ENCODE assay signal across 1 cellular context in the genomic region with DNA sequence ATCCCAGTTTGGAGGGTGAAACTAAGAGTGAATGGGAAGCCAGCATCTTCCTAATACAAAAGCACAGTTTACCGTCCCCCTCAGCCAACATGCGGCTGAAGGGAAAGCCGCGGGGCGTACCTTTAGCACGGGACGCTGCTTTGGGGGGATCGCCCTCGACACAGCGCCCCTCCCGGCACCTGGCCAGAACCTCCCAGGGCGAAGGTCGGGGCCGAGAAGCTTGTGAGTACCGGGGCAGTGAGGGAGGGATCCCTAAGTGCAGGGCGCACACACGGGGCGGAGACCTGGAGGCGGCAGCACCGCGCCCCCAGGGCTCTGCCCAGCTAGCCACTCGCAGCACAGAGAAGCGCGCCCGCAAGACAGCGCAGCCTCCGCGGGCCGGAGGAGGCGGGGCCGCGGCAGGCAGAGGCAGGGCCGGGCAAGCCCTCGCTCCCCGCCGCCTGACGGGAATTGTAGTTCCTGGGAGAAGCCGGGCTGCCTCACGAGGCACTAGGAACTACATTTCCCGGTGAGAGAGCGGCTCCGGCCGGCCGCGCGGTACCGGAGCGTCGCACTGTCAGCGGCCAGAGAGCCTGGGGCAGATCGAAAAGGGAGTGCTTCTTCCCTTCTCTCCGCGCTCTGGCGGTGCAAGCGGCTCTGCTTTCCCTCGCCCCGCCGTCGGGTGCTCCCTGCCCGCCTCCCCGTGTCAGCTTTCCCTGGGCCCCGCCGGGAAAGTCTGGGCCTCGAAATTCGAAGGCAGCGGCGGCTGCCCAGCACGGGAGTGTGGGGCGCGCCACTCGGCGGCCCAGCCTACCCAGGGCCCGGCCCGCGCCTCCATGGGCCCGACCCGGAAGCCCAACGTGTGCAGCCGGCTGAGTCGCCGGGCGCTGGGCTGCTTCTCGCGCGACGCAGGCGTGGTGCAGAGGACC.
A peak's percentile ranks its signal among the peaks of the same experiment; 100 is the strongest.
TF ChIP-seq lines count a peak whose summit lies in the region.

A gene with protein sequence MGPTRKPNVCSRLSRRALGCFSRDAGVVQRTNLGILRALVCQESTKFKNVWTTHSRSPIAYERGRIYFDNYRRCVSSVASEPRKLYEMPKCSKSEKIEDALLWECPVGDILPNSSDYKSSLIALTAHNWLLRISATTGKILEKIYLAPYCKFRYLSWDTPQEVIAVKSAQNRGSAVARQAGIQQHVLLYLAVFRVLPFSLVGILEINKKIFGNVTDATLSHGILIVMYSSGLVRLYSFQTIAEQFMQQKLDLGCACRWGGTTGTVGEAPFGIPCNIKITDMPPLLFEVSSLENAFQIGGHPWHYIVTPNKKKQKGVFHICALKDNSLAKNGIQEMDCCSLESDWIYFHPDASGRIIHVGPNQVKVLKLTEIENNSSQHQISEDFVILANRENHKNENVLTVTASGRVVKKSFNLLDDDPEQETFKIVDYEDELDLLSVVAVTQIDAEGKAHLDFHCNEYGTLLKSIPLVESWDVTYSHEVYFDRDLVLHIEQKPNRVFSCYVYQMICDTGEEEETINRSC (plus strand): TSS at position 464 of the 908 bp plus-strand sequence. CDS start 352 bp downstream, at position 816.
A gene with protein sequence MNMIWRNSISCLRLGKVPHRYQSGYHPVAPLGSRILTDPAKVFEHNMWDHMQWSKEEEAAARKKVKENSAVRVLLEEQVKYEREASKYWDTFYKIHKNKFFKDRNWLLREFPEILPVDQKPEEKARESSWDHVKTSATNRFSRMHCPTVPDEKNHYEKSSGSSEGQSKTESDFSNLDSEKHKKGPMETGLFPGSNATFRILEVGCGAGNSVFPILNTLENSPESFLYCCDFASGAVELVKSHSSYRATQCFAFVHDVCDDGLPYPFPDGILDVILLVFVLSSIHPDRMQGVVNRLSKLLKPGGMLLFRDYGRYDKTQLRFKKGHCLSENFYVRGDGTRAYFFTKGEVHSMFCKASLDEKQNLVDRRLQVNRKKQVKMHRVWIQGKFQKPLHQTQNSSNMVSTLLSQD (minus strand): TSS at position 228 of the 908 bp plus-strand sequence. CDS start 41,805 bp downstream, outside the sequence.

TF ChIP-seq in K562, 482 proteins besides CTCF, POLR2A, EP300 and RAD21 (continued from another document and continues in another):
- TF ChIP-seq MTA1 (IDR thresholded peaks at IDR 0.05; ENCODE audit: borderline replicate concordance) (peak; percentile 34; the same call in 1 of the 2 replicates), ZNF24 (IDR thresholded peaks at IDR 0.05) (peak; percentile 67), SOX6 (IDR thresholded peaks at IDR 0.05) (peak; percentile 62; the same call in 1 of the 2 replicates), NR4A1 (CRISPR knock-in tag; IDR thresholded peaks at IDR 0.05) (no peak), NR4A1 (tag; IDR thresholded peaks at IDR 0.05) (peak; percentile 89; the same call in 1 of the 2 replicates), EGR1 (conservative IDR thresholded peaks at IDR 0.05) (peak; percentile 77), XRCC5 (IDR thresholded peaks at IDR 0.05; ENCODE audit: low read depth, low read length) (peak; percentile 95), ZNF311 (CRISPR knock-in tag; IDR thresholded peaks at IDR 0.05) (0 out of 2 replicates have a peak, but pooled peaks have one; percentile 53), NFIX (CRISPR knock-in tag; IDR thresholded peaks at IDR 0.05; ENCODE audit: low read depth) (no peak), SIN3A (IDR thresholded peaks at IDR 0.05; ENCODE audit: borderline replicate concordance in 2 of 2, control insufficient read depth in 1 of 2, low read depth in 2 of 2, low read length in 2 of 2) (peak; percentile 64 to 77; a peak in 1 of 4 replicates), BHLHE40 (IDR thresholded peaks at IDR 0.05; ENCODE audit: low read length) (peak; percentile 85), SIX5 (IDR thresholded peaks at IDR 0.05; ENCODE audit: borderline replicate concordance in 1 of 2, insufficient read depth in 1 of 2, low read depth in 1 of 2, low read length in 2 of 2) (peak; percentile 82 to 87), TBL1XR1 (IDR thresholded peaks at IDR 0.05; ENCODE audit: low read length in 2 of 2) (peak; percentile 22 to 52; a peak in 1 of 4 replicates), SREBF1 (IDR thresholded peaks at IDR 0.05; ENCODE audit: borderline replicate concordance, low read depth, low read length) (peak; percentile 80; the same call in 1 of the 2 replicates), BRD4 (IDR thresholded peaks at IDR 0.05) (peak; percentile 69; the same call in 1 of the 2 replicates), ZFX (CRISPR knock-in tag; IDR thresholded peaks at IDR 0.05) (peak; percentile 100), ADNP (tag; IDR thresholded peaks at IDR 0.05) (no peak), ZNF764 (CRISPR knock-in tag; IDR thresholded peaks at IDR 0.05; ENCODE audit: low read depth) (no peak; the same call in 1 of the 2 replicates), ZKSCAN8 (CRISPR knock-in tag; IDR thresholded peaks at IDR 0.05) (no peak), HNRNPLL (IDR thresholded peaks at IDR 0.05; ENCODE audit: low read depth, low read length, poor library complexity, severe bottlenecking) (peak; percentile 90), KLF1 (tag; IDR thresholded peaks at IDR 0.05) (peak; percentile 24), HNRNPL (IDR thresholded peaks at IDR 0.05; ENCODE audit: low read depth, low read length) (peak; percentile 97), CXXC5 (CRISPR knock-in tag; IDR thresholded peaks at IDR 0.05) (peak; percentile 89), ZNF445 (CRISPR knock-in tag; IDR thresholded peaks at IDR 0.05; ENCODE audit: low read depth) (0 out of 2 replicates have a peak, but pooled peaks have one; percentile 65), ZNF174 (CRISPR knock-in tag; IDR thresholded peaks at IDR 0.05) (no peak), TCF3 (CRISPR knock-in tag; IDR thresholded peaks at IDR 0.05) (peak; percentile 44), NFYB (IDR thresholded peaks at IDR 0.05; ENCODE audit: extremely low read depth, insufficient read length) (peak; percentile 14), NONO (IDR thresholded peaks at IDR 0.05; ENCODE audit: low read depth in 2 of 2, low read length in 1 of 2) (peak; percentile 92 to 96)
- TF ChIP-seq, protein P1, sequence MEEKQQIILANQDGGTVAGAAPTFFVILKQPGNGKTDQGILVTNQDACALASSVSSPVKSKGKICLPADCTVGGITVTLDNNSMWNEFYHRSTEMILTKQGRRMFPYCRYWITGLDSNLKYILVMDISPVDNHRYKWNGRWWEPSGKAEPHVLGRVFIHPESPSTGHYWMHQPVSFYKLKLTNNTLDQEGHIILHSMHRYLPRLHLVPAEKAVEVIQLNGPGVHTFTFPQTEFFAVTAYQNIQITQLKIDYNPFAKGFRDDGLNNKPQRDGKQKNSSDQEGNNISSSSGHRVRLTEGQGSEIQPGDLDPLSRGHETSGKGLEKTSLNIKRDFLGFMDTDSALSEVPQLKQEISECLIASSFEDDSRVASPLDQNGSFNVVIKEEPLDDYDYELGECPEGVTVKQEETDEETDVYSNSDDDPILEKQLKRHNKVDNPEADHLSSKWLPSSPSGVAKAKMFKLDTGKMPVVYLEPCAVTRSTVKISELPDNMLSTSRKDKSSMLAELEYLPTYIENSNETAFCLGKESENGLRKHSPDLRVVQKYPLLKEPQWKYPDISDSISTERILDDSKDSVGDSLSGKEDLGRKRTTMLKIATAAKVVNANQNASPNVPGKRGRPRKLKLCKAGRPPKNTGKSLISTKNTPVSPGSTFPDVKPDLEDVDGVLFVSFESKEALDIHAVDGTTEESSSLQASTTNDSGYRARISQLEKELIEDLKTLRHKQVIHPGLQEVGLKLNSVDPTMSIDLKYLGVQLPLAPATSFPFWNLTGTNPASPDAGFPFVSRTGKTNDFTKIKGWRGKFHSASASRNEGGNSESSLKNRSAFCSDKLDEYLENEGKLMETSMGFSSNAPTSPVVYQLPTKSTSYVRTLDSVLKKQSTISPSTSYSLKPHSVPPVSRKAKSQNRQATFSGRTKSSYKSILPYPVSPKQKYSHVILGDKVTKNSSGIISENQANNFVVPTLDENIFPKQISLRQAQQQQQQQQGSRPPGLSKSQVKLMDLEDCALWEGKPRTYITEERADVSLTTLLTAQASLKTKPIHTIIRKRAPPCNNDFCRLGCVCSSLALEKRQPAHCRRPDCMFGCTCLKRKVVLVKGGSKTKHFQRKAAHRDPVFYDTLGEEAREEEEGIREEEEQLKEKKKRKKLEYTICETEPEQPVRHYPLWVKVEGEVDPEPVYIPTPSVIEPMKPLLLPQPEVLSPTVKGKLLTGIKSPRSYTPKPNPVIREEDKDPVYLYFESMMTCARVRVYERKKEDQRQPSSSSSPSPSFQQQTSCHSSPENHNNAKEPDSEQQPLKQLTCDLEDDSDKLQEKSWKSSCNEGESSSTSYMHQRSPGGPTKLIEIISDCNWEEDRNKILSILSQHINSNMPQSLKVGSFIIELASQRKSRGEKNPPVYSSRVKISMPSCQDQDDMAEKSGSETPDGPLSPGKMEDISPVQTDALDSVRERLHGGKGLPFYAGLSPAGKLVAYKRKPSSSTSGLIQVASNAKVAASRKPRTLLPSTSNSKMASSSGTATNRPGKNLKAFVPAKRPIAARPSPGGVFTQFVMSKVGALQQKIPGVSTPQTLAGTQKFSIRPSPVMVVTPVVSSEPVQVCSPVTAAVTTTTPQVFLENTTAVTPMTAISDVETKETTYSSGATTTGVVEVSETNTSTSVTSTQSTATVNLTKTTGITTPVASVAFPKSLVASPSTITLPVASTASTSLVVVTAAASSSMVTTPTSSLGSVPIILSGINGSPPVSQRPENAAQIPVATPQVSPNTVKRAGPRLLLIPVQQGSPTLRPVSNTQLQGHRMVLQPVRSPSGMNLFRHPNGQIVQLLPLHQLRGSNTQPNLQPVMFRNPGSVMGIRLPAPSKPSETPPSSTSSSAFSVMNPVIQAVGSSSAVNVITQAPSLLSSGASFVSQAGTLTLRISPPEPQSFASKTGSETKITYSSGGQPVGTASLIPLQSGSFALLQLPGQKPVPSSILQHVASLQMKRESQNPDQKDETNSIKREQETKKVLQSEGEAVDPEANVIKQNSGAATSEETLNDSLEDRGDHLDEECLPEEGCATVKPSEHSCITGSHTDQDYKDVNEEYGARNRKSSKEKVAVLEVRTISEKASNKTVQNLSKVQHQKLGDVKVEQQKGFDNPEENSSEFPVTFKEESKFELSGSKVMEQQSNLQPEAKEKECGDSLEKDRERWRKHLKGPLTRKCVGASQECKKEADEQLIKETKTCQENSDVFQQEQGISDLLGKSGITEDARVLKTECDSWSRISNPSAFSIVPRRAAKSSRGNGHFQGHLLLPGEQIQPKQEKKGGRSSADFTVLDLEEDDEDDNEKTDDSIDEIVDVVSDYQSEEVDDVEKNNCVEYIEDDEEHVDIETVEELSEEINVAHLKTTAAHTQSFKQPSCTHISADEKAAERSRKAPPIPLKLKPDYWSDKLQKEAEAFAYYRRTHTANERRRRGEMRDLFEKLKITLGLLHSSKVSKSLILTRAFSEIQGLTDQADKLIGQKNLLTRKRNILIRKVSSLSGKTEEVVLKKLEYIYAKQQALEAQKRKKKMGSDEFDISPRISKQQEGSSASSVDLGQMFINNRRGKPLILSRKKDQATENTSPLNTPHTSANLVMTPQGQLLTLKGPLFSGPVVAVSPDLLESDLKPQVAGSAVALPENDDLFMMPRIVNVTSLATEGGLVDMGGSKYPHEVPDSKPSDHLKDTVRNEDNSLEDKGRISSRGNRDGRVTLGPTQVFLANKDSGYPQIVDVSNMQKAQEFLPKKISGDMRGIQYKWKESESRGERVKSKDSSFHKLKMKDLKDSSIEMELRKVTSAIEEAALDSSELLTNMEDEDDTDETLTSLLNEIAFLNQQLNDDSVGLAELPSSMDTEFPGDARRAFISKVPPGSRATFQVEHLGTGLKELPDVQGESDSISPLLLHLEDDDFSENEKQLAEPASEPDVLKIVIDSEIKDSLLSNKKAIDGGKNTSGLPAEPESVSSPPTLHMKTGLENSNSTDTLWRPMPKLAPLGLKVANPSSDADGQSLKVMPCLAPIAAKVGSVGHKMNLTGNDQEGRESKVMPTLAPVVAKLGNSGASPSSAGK (IDR thresholded peaks at IDR 0.05), result peak; percentile 92
- TF ChIP-seq, protein P2, sequence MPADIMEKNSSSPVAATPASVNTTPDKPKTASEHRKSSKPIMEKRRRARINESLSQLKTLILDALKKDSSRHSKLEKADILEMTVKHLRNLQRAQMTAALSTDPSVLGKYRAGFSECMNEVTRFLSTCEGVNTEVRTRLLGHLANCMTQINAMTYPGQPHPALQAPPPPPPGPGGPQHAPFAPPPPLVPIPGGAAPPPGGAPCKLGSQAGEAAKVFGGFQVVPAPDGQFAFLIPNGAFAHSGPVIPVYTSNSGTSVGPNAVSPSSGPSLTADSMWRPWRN (IDR thresholded peaks at IDR 0.05; ENCODE audit: low read depth), result peak; percentile 38; the same call in 1 of the 2 replicates
- TF ChIP-seq, protein P3, sequence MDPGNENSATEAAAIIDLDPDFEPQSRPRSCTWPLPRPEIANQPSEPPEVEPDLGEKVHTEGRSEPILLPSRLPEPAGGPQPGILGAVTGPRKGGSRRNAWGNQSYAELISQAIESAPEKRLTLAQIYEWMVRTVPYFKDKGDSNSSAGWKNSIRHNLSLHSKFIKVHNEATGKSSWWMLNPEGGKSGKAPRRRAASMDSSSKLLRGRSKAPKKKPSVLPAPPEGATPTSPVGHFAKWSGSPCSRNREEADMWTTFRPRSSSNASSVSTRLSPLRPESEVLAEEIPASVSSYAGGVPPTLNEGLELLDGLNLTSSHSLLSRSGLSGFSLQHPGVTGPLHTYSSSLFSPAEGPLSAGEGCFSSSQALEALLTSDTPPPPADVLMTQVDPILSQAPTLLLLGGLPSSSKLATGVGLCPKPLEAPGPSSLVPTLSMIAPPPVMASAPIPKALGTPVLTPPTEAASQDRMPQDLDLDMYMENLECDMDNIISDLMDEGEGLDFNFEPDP (CRISPR knock-in tag; IDR thresholded peaks at IDR 0.05), result no peak
- TF ChIP-seq, protein P4, sequence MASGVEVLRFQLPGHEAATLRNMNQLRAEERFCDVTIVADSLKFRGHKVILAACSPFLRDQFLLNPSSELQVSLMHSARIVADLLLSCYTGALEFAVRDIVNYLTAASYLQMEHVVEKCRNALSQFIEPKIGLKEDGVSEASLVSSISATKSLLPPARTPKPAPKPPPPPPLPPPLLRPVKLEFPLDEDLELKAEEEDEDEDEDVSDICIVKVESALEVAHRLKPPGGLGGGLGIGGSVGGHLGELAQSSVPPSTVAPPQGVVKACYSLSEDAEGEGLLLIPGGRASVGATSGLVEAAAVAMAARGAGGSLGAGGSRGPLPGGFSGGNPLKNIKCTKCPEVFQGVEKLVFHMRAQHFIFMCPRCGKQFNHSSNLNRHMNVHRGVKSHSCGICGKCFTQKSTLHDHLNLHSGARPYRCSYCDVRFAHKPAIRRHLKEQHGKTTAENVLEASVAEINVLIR (CRISPR knock-in tag; IDR thresholded peaks at IDR 0.05), result peak; percentile 25; the same call in 1 of the 2 replicates
- TF ChIP-seq, protein P5, sequence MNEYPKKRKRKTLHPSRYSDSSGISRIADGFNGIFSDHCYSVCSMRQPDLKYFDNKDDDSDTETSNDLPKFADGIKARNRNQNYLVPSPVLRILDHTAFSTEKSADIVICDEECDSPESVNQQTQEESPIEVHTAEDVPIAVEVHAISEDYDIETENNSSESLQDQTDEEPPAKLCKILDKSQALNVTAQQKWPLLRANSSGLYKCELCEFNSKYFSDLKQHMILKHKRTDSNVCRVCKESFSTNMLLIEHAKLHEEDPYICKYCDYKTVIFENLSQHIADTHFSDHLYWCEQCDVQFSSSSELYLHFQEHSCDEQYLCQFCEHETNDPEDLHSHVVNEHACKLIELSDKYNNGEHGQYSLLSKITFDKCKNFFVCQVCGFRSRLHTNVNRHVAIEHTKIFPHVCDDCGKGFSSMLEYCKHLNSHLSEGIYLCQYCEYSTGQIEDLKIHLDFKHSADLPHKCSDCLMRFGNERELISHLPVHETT (CRISPR knock-in tag; conservative IDR thresholded peaks at IDR 0.05 in 1 of 2, IDR thresholded peaks at IDR 0.05 in 1 of 2), result peak in 1 of 2 experiments; percentile 99; a peak in 2 of 4 replicates
